ENCODE assay signal across 1 cellular context in genomic region chr1:94634977-94635416, GRCh38.
TF ChIP-seq lines count a peak whose summit lies in the region.

No MANE protein-coding gene starts in this region.

TF ChIP-seq in K562, 482 proteins besides CTCF, POLR2A, EP300 and RAD21 (continued from another document and continues in another):
- TF ChIP-seq ZNF407 (IDR thresholded peaks at IDR 0.05; ENCODE audit: low read depth) (no peak), NR2C2 (CRISPR knock-in tag; IDR thresholded peaks at IDR 0.05) (no peak), NR2C2 (tag; IDR thresholded peaks at IDR 0.05) (no peak), HDGF (IDR thresholded peaks at IDR 0.05) (no peak), FOXP1 (CRISPR knock-in tag; IDR thresholded peaks at IDR 0.05) (no peak), ZBTB40 (IDR thresholded peaks at IDR 0.05) (no peak), ZBTB40 (CRISPR knock-in tag; IDR thresholded peaks at IDR 0.05) (no peak), NUFIP1 (IDR thresholded peaks at IDR 0.05; ENCODE audit: partially characterized antibody) (no peak), COPS2 (conservative IDR thresholded peaks at IDR 0.05) (no peak), PCBP2 (IDR thresholded peaks at IDR 0.05; ENCODE audit: low read depth, low read length, poor library complexity, severe bottlenecking) (no peak), NKRF (IDR thresholded peaks at IDR 0.05; ENCODE audit: borderline replicate concordance) (no peak), POLR3G (IDR thresholded peaks at IDR 0.05; ENCODE audit: extremely low read depth, insufficient read length, insufficient replicate concordance) (no peak), MBD1 (CRISPR knock-in tag; IDR thresholded peaks at IDR 0.05) (no peak), GATAD2B (IDR thresholded peaks at IDR 0.05; ENCODE audit: borderline replicate concordance) (0 out of 2 replicates have a peak, but pooled peaks have one; percentile 30), ZNF239 (CRISPR knock-in tag; IDR thresholded peaks at IDR 0.05) (no peak), ZFP36 (IDR thresholded peaks at IDR 0.05; ENCODE audit: low read depth, low read length, partially characterized antibody) (no peak), ZNF224 (CRISPR knock-in tag; IDR thresholded peaks at IDR 0.05) (no peak)
